ENCODE assay signal across 12 cellular contexts in the genomic region with DNA sequence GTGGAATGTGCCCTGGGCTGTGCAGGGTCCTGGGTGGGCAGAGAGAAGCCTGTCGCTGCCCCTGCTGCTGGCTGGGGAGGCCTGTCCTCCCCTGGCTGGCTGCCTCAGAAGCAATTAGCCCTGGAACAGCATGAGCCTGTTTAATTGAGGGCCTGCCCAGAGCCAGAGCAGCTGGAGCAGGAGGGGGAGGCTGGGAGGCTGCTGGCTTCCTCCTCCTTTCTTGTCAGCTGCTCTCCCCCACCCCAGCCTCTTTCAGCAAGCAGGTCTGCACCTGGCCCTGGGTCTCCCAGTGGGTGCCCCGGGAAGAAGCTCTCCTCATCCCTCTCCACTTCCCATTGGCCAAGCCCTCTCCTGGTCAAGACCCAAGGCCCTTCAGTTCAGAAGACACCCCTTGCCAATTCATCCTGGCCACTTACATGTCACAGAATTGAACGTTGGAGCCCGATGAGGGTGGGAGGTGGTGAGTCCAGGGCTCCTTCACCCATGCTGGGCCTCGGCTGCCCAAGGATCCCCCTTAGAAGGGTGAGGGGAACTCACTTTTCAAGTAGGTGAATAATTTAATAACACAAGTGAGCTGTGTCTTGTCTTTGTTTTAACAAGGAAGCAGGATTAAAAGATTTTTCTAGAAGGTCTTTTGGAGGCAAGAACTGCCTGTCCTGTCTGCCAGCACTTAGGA. TPM values are rescaled to one million over a fixed set of nuclear protein-coding genes. Genes with fewer than 3 reads are reported as not detected.
DNase-seq lines count a peak whose midpoint lies in the region; ATAC-seq and TF ChIP-seq lines count a peak whose summit lies in the region.
"Had no signal": no experiment of that assay in that cellular context is flagged by ENCODE, and none has a peak within 500 bp of the region (broad histone marks: within the 10 kb centered on the region; RNA-seq: fewer than 3 reads in every experiment).

No MANE protein-coding gene starts in this region.

- no peak for TF ChIP-seq POLR2A in erythroblast (IDR thresholded peaks at IDR 0.05; ENCODE audit: low read length)

- intact Hi-C loops in A673 (cut with micrococcal nuclease; ENCODE audit: unreplicated experiment) = no loop called here
- intact Hi-C loops in activated T-helper 1 cell treated with anti-CD3 and anti-CD28 coated beads, Interleukin-12 subunit alpha, Interleukin-12 subunit beta, Interleukin-2, Interleukin-4 antibody, amounts not matched to agents 30 ng/mL and 10 ng/mL and 1 ng/mL, durations not matched to agents 14 hours and 24 hours and 36 hours (cut with micrococcal nuclease) = no loop called here

- H3K27me3 ChIP-seq in A673 (replicated peaks; ENCODE audit: insufficient read depth, low read depth, low read length, poor library complexity) = no peaks in the 10 kb centered on the region

- no peaks in the 10 kb centered on the region for H3K9me3 Mint-ChIP-seq in activated T-helper 1 cell treated with anti-CD3 and anti-CD28 coated beads, Interleukin-12 subunit alpha, Interleukin-12 subunit beta, Interleukin-2, Interleukin-4 antibody, amounts not matched to agents 30 ng/mL and 10 ng/mL and 1 ng/mL, durations not matched to agents 14 hours and 24 hours and 36 hours
- H3K9me3 Mint-ChIP-seq: activated naive CD4-positive, alpha-beta T cell treated with anti-CD3 and anti-CD28 coated beads for 36 hours had no signal

- no peaks in the 10 kb centered on the region for H3K9me3 ChIP-seq in A673 (ENCODE audit: low read depth, low read length, poor library complexity, severe bottlenecking)

- no peak overlapping the region for H3K27ac Mint-ChIP-seq in activated T-helper 1 cell treated with anti-CD3 and anti-CD28 coated beads, Interleukin-12 subunit alpha, Interleukin-12 subunit beta, Interleukin-2, Interleukin-4 antibody, amounts not matched to agents 30 ng/mL and 10 ng/mL and 1 ng/mL, durations not matched to agents 14 hours and 24 hours and 36 hours
- H3K27ac Mint-ChIP-seq: activated naive CD4-positive, alpha-beta T cell treated with anti-CD3 and anti-CD28 coated beads for 36 hours had no signal

- ATAC-seq in left lobe of liver (no peak), GM18858 (IDR thresholded peaks at IDR 0.05; ENCODE audit: unreplicated experiment) (no peak)

- POLR2A ChIA-PET in A673 (lab: Charles Lee; ENCODE audit: low non-redundant PET) = no interaction called here

- peaks cover 40% of the 10 kb centered on the region for H3K4me1 ChIP-seq in A673 (ENCODE audit: insufficient read depth, low read length, poor library complexity, severe bottlenecking)

- peaks cover 34% of the 10 kb centered on the region for H3K36me3 ChIP-seq in A673 (ENCODE audit: insufficient read depth, low read length, poor library complexity, severe bottlenecking)

- CTCF ChIA-PET in A673 (lab: Charles Lee) = interaction anchor here (0.7 to 0.9 kb wide), 2 partner anchors 7 to 87 kb away, joined by 3 to 4 read pairs; no protein-coding TSS in a partner anchor

- peaks cover 13% of the 10 kb centered on the region for H3K4me1 Mint-ChIP-seq in activated T-helper 1 cell treated with anti-CD3 and anti-CD28 coated beads, Interleukin-12 subunit alpha, Interleukin-12 subunit beta, Interleukin-2, Interleukin-4 antibody, amounts not matched to agents 30 ng/mL and 10 ng/mL and 1 ng/mL, durations not matched to agents 14 hours and 24 hours and 36 hours (ENCODE audit: low read depth)

- H3K27me3 Mint-ChIP-seq in activated T-helper 1 cell treated with anti-CD3 and anti-CD28 coated beads, Interleukin-12 subunit alpha, Interleukin-12 subunit beta, Interleukin-2, Interleukin-4 antibody, amounts not matched to agents 30 ng/mL and 10 ng/mL and 1 ng/mL, durations not matched to agents 14 hours and 24 hours and 36 hours (ENCODE audit: insufficient read depth) = no peaks in the 10 kb centered on the region

- H3K36me3 Mint-ChIP-seq in activated T-helper 1 cell treated with anti-CD3 and anti-CD28 coated beads, Interleukin-12 subunit alpha, Interleukin-12 subunit beta, Interleukin-2, Interleukin-4 antibody, amounts not matched to agents 30 ng/mL and 10 ng/mL and 1 ng/mL, durations not matched to agents 14 hours and 24 hours and 36 hours (ENCODE audit: low read depth) = peaks cover 19% of the 10 kb centered on the region

- no peak for TF ChIP-seq CTCF in A673 (conservative IDR thresholded peaks at IDR 0.05; ENCODE audit: low read depth, low read length)

- no peak overlapping the region for H3K4me3 ChIP-seq in A673 (ENCODE audit: low read depth, low read length, poor library complexity, severe bottlenecking)

- no peak overlapping the region for H3K4me3 Mint-ChIP-seq in activated T-helper 1 cell treated with anti-CD3 and anti-CD28 coated beads, Interleukin-12 subunit alpha, Interleukin-12 subunit beta, Interleukin-2, Interleukin-4 antibody, amounts not matched to agents 30 ng/mL and 10 ng/mL and 1 ng/mL, durations not matched to agents 14 hours and 24 hours and 36 hours
- H3K4me3 Mint-ChIP-seq: activated naive CD4-positive, alpha-beta T cell treated with anti-CD3 and anti-CD28 coated beads for 36 hours had no signal

- peak overlapping the region; percentile 55 for H3K27ac ChIP-seq in A673 (ENCODE audit: low read depth, low read length, poor library complexity, severe bottlenecking)
- H3K27ac ChIP-seq: epithelial cell of prostate had no signal

- no TSS peak for BruUV-seq in A673 (replicated peaks; lab: Mats Ljungman, UMichigan)

- DNase-seq in A673 (ENCODE audit: low spot score) (peak; percentile 70), NCI-H146 (lab: John Stamatoyannopoulos, UW) (peak; percentile 94), SK-N-DZ (ENCODE audit: low spot score) (peak; percentile 77), left lobe of liver (ENCODE audit: low spot score) (peak; percentile 39), erythroblast (lab: John Stamatoyannopoulos, UW) (no peak)
- DNase-seq in activated T-helper 1 cell treated with anti-CD3 and anti-CD28 coated beads, Interleukin-12 subunit alpha, Interleukin-12 subunit beta, Interleukin-2, Interleukin-4 antibody, amounts not matched to agents 30 ng/mL and 10 ng/mL and 1 ng/mL, durations not matched to agents 14 hours and 24 hours and 36 hours (ENCODE audit: low spot score) = no peak
- no peak for DNase-seq in activated effector memory CD4-positive, alpha-beta T cell treated with Interleukin-2 at 50 U/mL for 16 hours
- DNase-seq: activated naive CD4-positive, alpha-beta T cell treated with anti-CD3 and anti-CD28 coated beads for 36 hours had no signal

RNA-seq across cellular contexts. Expression of gene AMPD2, which starts 13.2 kb away (rescaled TPM):
- total RNA-seq in A673 (2021) (119 and 132 TPM in 2 replicates), left lobe of liver (56.1 TPM)
- 66.8 and 68.7 TPM in 2 replicates for polyA plus RNA-seq in SK-N-DZ (2014; cell fraction: cytosol; rRNA removed)
- 324 and 481 TPM in 2 replicates for polyA plus RNA-seq in SK-N-DZ (2014; cell fraction: nucleus; rRNA removed)
- 92.4 and 100 TPM in 2 replicates for total RNA-seq in activated T-helper 1 cell treated with anti-CD3 and anti-CD28 coated beads, Interleukin-12 subunit alpha, Interleukin-12 subunit beta, Interleukin-2, Interleukin-4 antibody, amounts not matched to agents 30 ng/mL and 10 ng/mL and 1 ng/mL, durations not matched to agents 14 hours and 24 hours and 36 hours

RNA-seq across cellular contexts. Expression of gene GNAT2, which starts 13.4 kb away (rescaled TPM):
- not detected in 2 replicates for total RNA-seq in A673 (2021)
- 0.44 TPM in 1 of 2 replicates, not detected in the other for polyA plus RNA-seq in SK-N-DZ (2014; cell fraction: cytosol; rRNA removed)
- polyA plus RNA-seq in SK-N-DZ (2014; cell fraction: nucleus; rRNA removed) = not detected in 2 replicates
- total RNA-seq in left lobe of liver = 0.25 TPM
- 0.44 and 1.2 TPM in 2 replicates for total RNA-seq in activated T-helper 1 cell treated with anti-CD3 and anti-CD28 coated beads, Interleukin-12 subunit alpha, Interleukin-12 subunit beta, Interleukin-2, Interleukin-4 antibody, amounts not matched to agents 30 ng/mL and 10 ng/mL and 1 ng/mL, durations not matched to agents 14 hours and 24 hours and 36 hours
- total RNA-seq: T-helper 2 cell treated with Interferon-gamma antibody and Interleukin-4, amounts not matched to agents 100 ng/mL and 5 ng/mL, for 36 hours had no signal

RNA-seq across cellular contexts. Expression of gene GSTM4, which starts 23.1 kb away (rescaled TPM):
- total RNA-seq in A673 (2021) (173 and 188 TPM in 2 replicates), left lobe of liver (25.4 TPM)
- polyA plus RNA-seq in SK-N-DZ (2014; cell fraction: cytosol; rRNA removed) = 12.5 and 23.6 TPM in 2 replicates
- polyA plus RNA-seq in SK-N-DZ (2014; cell fraction: nucleus; rRNA removed) = 9.8 and 15.2 TPM in 2 replicates
- 6.5 and 8.9 TPM in 2 replicates for total RNA-seq in activated T-helper 1 cell treated with anti-CD3 and anti-CD28 coated beads, Interleukin-12 subunit alpha, Interleukin-12 subunit beta, Interleukin-2, Interleukin-4 antibody, amounts not matched to agents 30 ng/mL and 10 ng/mL and 1 ng/mL, durations not matched to agents 14 hours and 24 hours and 36 hours

RNA-seq across cellular contexts. Expression of gene GSTM2, which starts 35.0 kb away (rescaled TPM):
- total RNA-seq in A673 (2021) (47.3 and 62.2 TPM in 2 replicates), left lobe of liver (15.1 TPM)
- 31.0 and 32.8 TPM in 2 replicates for polyA plus RNA-seq in SK-N-DZ (2014; cell fraction: cytosol; rRNA removed)
- 62.9 and 71.3 TPM in 2 replicates for polyA plus RNA-seq in SK-N-DZ (2014; cell fraction: nucleus; rRNA removed)
- total RNA-seq in activated T-helper 1 cell treated with anti-CD3 and anti-CD28 coated beads, Interleukin-12 subunit alpha, Interleukin-12 subunit beta, Interleukin-2, Interleukin-4 antibody, amounts not matched to agents 30 ng/mL and 10 ng/mL and 1 ng/mL, durations not matched to agents 14 hours and 24 hours and 36 hours = 19.0 and 19.2 TPM in 2 replicates

RNA-seq across cellular contexts. Expression of gene GSTM1, which starts 54.8 kb away (rescaled TPM):
- 166 TPM in 2 replicates for total RNA-seq in A673 (2021)
- polyA plus RNA-seq in SK-N-DZ (2014; cell fraction: cytosol; rRNA removed) = not detected in 2 replicates
- polyA plus RNA-seq in SK-N-DZ (2014; cell fraction: nucleus; rRNA removed) = not detected in 2 replicates
- total RNA-seq in left lobe of liver = not detected
- total RNA-seq in activated T-helper 1 cell treated with anti-CD3 and anti-CD28 coated beads, Interleukin-12 subunit alpha, Interleukin-12 subunit beta, Interleukin-2, Interleukin-4 antibody, amounts not matched to agents 30 ng/mL and 10 ng/mL and 1 ng/mL, durations not matched to agents 14 hours and 24 hours and 36 hours = 77.4 and 86.4 TPM in 2 replicates
- total RNA-seq: activated naive CD4-positive, alpha-beta T cell treated with anti-CD3 and anti-CD28 coated beads for 36 hours; lung microvascular endothelial cell had no signal

Comparison
In these comparisons a context has a peak if more than half of its experiments do, and no peak if none do; other contexts are left out.
1. DNase-seq: peak in A673 (single experiment), NCI-H146 (single experiment), SK-N-DZ (single experiment) and left lobe of liver (single experiment); none in erythroblast (0 of 2), activated T-helper 1 cell treated with anti-CD3 and anti-CD28 coated beads, Interleukin-12 subunit alpha, Interleukin-12 subunit beta, Interleukin-2, Interleukin-4 antibody, amounts not matched to agents 30 ng/mL and 10 ng/mL and 1 ng/mL, durations not matched to agents 14 hours and 24 hours and 36 hours (single experiment) and activated effector memory CD4-positive, alpha-beta T cell treated with Interleukin-2 at 50 U/mL for 16 hours (single experiment).